In genomic region chr6:41594326-41594725, GRCh38 we compare ENCODE assay signal across 19 cellular contexts. TPM values are rescaled to one million over a fixed set of nuclear protein-coding genes. Genes with fewer than 3 reads are reported as not detected.
"Had no signal": no experiment of that assay in that cellular context is flagged by ENCODE, and none has a peak within 500 bp of the region (broad histone marks: within the 10 kb centered on the region; RNA-seq: fewer than 3 reads in every experiment).

No MANE protein-coding gene starts in this region.

- H3K9me3 ChIP-seq: lower lobe of right lung, thoracic aorta had no signal

- H3K27ac Mint-ChIP-seq: activated B cell treated with CpG ODN at 0.5 μM for 24 hours; activated CD4-positive, alpha-beta memory T cell treated with anti-CD3 and anti-CD28 coated beads, Interleukin-2, amount 10 ng/mL, durations not matched to agents 7 days and 5 days; activated CD8-positive, alpha-beta memory T cell treated with anti-CD3 and anti-CD28 coated beads, Interleukin-2, amount 10 ng/mL, durations not matched to agents 7 days and 5 days; activated naive CD8-positive, alpha-beta T cell treated with anti-CD3 and anti-CD28 coated beads for 36 hours; activated T-helper 17 cell treated with anti-CD3 and anti-CD28 coated beads, Interleukin-2, amount 50 U/mL, for 72 hours; mesothelial cell of epicardium; stimulated activated naive B cell treated with anti-CD40 and anti-IgM and Interleukin-4, amounts not matched to agents 10 μg/mL and 1 μg/mL and 100 μg/mL, for 72 hours; T-cell had no signal

- FAIRE-seq: islet of Langerhans had no signal

- H3K27ac ChIP-seq: epithelial cell of prostate, lower lobe of right lung, thoracic aorta had no signal

- ATAC-seq: activated CD8-positive, alpha-beta memory T cell treated with anti-CD3 and anti-CD28 coated beads, Interleukin-2, amount 10 ng/mL, durations not matched to agents 7 days and 5 days; activated T-helper 17 cell treated with anti-CD3 and anti-CD28 coated beads, Interleukin-2, amount 50 U/mL, for 72 hours; effector memory CD8-positive, alpha-beta T cell; lower lobe of right lung; natural killer cell treated with Interleukin-12 subunit alpha and Interleukin-12 subunit beta and Interleukin-15 and Interleukin-18, amount 100 ng/mL, for 72 hours; stimulated activated naive B cell treated with anti-CD40 and anti-IgM and Interleukin-4, amounts not matched to agents 10 μg/mL and 1 μg/mL and 100 μg/mL, for 72 hours; T-cell had no signal

- DNase-seq: activated B cell treated with CpG ODN at 0.5 μM for 24 hours; activated CD4-positive, alpha-beta memory T cell treated with anti-CD3 and anti-CD28 coated beads, Interleukin-2, amount 10 ng/mL, durations not matched to agents 7 days and 5 days; activated CD4-positive, alpha-beta T cell treated with anti-CD3 and anti-CD28 coated beads for 4 hours; activated CD8-positive, alpha-beta memory T cell treated with anti-CD3 and anti-CD28 coated beads, Interleukin-2, amount 10 ng/mL, durations not matched to agents 7 days and 5 days; activated naive CD4-positive, alpha-beta T cell; activated naive CD8-positive, alpha-beta T cell treated with anti-CD3 and anti-CD28 coated beads for 36 hours; activated T-cell treated with anti-CD3 and anti-CD28 coated beads, Interleukin-2, amount 50 U/mL, for 1 hour; amygdala; effector memory CD8-positive, alpha-beta T cell; hippocampal formation; lower lobe of right lung; stimulated activated naive B cell treated with anti-CD40 and anti-IgM and Interleukin-4, amounts not matched to agents 10 μg/mL and 1 μg/mL and 100 μg/mL, for 72 hours; T-cell had no signal

- H3K9me3 Mint-ChIP-seq: activated B cell treated with CpG ODN at 0.5 μM for 24 hours; activated CD4-positive, alpha-beta memory T cell treated with anti-CD3 and anti-CD28 coated beads, Interleukin-2, amount 10 ng/mL, durations not matched to agents 7 days and 5 days; activated naive CD8-positive, alpha-beta T cell treated with anti-CD3 and anti-CD28 coated beads for 36 hours; activated T-helper 17 cell treated with anti-CD3 and anti-CD28 coated beads, Interleukin-2, amount 50 U/mL, for 72 hours; effector memory CD8-positive, alpha-beta T cell; mesothelial cell of epicardium; natural killer cell treated with Interleukin-12 subunit alpha and Interleukin-12 subunit beta and Interleukin-15 and Interleukin-18, amount 100 ng/mL, for 72 hours; stimulated activated naive B cell treated with anti-CD40 and anti-IgM and Interleukin-4, amounts not matched to agents 10 μg/mL and 1 μg/mL and 100 μg/mL, for 72 hours; T-cell had no signal

- H3K4me1 ChIP-seq: lower lobe of right lung had no signal

- H3K27me3 Mint-ChIP-seq: activated B cell treated with CpG ODN at 0.5 μM for 24 hours; activated CD4-positive, alpha-beta memory T cell treated with anti-CD3 and anti-CD28 coated beads, Interleukin-2, amount 10 ng/mL, durations not matched to agents 7 days and 5 days; activated CD8-positive, alpha-beta memory T cell treated with anti-CD3 and anti-CD28 coated beads, Interleukin-2, amount 10 ng/mL, durations not matched to agents 7 days and 5 days; activated naive CD8-positive, alpha-beta T cell treated with anti-CD3 and anti-CD28 coated beads for 36 hours; activated T-helper 17 cell treated with anti-CD3 and anti-CD28 coated beads, Interleukin-2, amount 50 U/mL, for 72 hours; effector memory CD8-positive, alpha-beta T cell; natural killer cell treated with Interleukin-12 subunit alpha and Interleukin-12 subunit beta and Interleukin-15 and Interleukin-18, amount 100 ng/mL, for 72 hours; stimulated activated naive B cell treated with anti-CD40 and anti-IgM and Interleukin-4, amounts not matched to agents 10 μg/mL and 1 μg/mL and 100 μg/mL, for 72 hours; T-cell had no signal

- H3K36me3 Mint-ChIP-seq: activated CD8-positive, alpha-beta memory T cell treated with anti-CD3 and anti-CD28 coated beads, Interleukin-2, amount 10 ng/mL, durations not matched to agents 7 days and 5 days had no signal

- H3K4me1 Mint-ChIP-seq: activated CD4-positive, alpha-beta memory T cell treated with anti-CD3 and anti-CD28 coated beads, Interleukin-2, amount 10 ng/mL, durations not matched to agents 7 days and 5 days; activated CD8-positive, alpha-beta memory T cell treated with anti-CD3 and anti-CD28 coated beads, Interleukin-2, amount 10 ng/mL, durations not matched to agents 7 days and 5 days; activated T-helper 17 cell treated with anti-CD3 and anti-CD28 coated beads, Interleukin-2, amount 50 U/mL, for 72 hours; T-cell had no signal

- H3K4me3 Mint-ChIP-seq: activated B cell treated with CpG ODN at 0.5 μM for 24 hours; activated CD4-positive, alpha-beta memory T cell treated with anti-CD3 and anti-CD28 coated beads, Interleukin-2, amount 10 ng/mL, durations not matched to agents 7 days and 5 days; activated CD8-positive, alpha-beta memory T cell treated with anti-CD3 and anti-CD28 coated beads, Interleukin-2, amount 10 ng/mL, durations not matched to agents 7 days and 5 days; activated naive CD8-positive, alpha-beta T cell treated with anti-CD3 and anti-CD28 coated beads for 36 hours; activated T-helper 17 cell treated with anti-CD3 and anti-CD28 coated beads, Interleukin-2, amount 50 U/mL, for 72 hours; effector memory CD8-positive, alpha-beta T cell; mesothelial cell of epicardium; natural killer cell treated with Interleukin-12 subunit alpha and Interleukin-12 subunit beta and Interleukin-15 and Interleukin-18, amount 100 ng/mL, for 72 hours; stimulated activated naive B cell treated with anti-CD40 and anti-IgM and Interleukin-4, amounts not matched to agents 10 μg/mL and 1 μg/mL and 100 μg/mL, for 72 hours; T-cell had no signal

- H3K4me3 ChIP-seq: lower lobe of right lung, thoracic aorta had no signal

RNA-seq across cellular contexts. Expression of gene MDFI, which starts 43.9 kb away (rescaled TPM):
- total RNA-seq: activated B cell treated with CpG ODN at 0.5 μM for 24 hours; activated CD4-positive, alpha-beta memory T cell treated with anti-CD3 and anti-CD28 coated beads, Interleukin-2, amount 10 ng/mL, durations not matched to agents 7 days and 5 days; activated CD8-positive, alpha-beta memory T cell treated with anti-CD3 and anti-CD28 coated beads, Interleukin-2, amount 10 ng/mL, durations not matched to agents 7 days and 5 days; activated naive CD8-positive, alpha-beta T cell treated with anti-CD3 and anti-CD28 coated beads for 36 hours; activated T-helper 17 cell treated with anti-CD3 and anti-CD28 coated beads, Interleukin-2, amount 50 U/mL, for 72 hours; natural killer cell treated with Interleukin-12 subunit alpha and Interleukin-12 subunit beta and Interleukin-15 and Interleukin-18, amount 100 ng/mL, for 72 hours; T-cell had no signal
